Comparison of ENCODE assay signal across 24 cellular contexts in genomic region chr14:39350866-39351265, GRCh38.
"Had no signal": no experiment of that assay in that cellular context is flagged by ENCODE, and none has a peak within 500 bp of the region (broad histone marks: within the 10 kb centered on the region; RNA-seq: fewer than 3 reads in every experiment).

No MANE protein-coding gene starts in this region.

- FAIRE-seq: urothelium cell line had no signal

- ATAC-seq: heart right ventricle; left cardiac atrium; left lung; mucosa of descending colon; psoas muscle; right cardiac atrium; stimulated activated naive B cell treated with anti-CD40 and anti-IgM and Interleukin-4, amounts not matched to agents 10 μg/mL and 1 μg/mL and 100 μg/mL, for 72 hours had no signal

- DNase-seq: dermis blood vessel endothelial cell; effector memory CD4-positive, alpha-beta T cell; erythroblast; esophagus squamous epithelium; foreskin melanocyte; glutamatergic neuron; heart right ventricle; hippocampal formation; left cardiac atrium; left lung; mesenchymal stem cell; mucosa of descending colon; naive B cell; nephron progenitor cell; nucleus accumbens; psoas muscle; right cardiac atrium; stimulated activated CD4-positive, alpha-beta T cell treated with anti-CD3 and anti-CD28 coated beads, Interleukin-15, amount 100 ng/mL, for 24 hours; stimulated activated CD4-positive, alpha-beta T cell treated with anti-CD3 and anti-CD28 coated beads, Interleukin-2, amount 100 ng/mL, for 48 hours; stimulated activated naive B cell treated with anti-CD40 and anti-IgM and Interleukin-4, amounts not matched to agents 10 μg/mL and 1 μg/mL and 100 μg/mL, for 72 hours; upper lobe of left lung had no signal

- H3K4me1 Mint-ChIP-seq: mesothelial cell of epicardium, naive B cell, nephron progenitor cell had no signal

- H3K27me3 Mint-ChIP-seq: naive B cell; stimulated activated naive B cell treated with anti-CD40 and anti-IgM and Interleukin-4, amounts not matched to agents 10 μg/mL and 1 μg/mL and 100 μg/mL, for 72 hours; stimulated activated naive CD8-positive, alpha-beta T cell treated with anti-CD3 and anti-CD28 coated beads, Interleukin-15, Interleukin-2, amounts not matched to agents 100 ng/mL and 50 ng/mL, for 24 hours had no signal

- H3K4me3 Mint-ChIP-seq: mesothelial cell of epicardium; naive B cell; nephron progenitor cell; stimulated activated naive B cell treated with anti-CD40 and anti-IgM and Interleukin-4, amounts not matched to agents 10 μg/mL and 1 μg/mL and 100 μg/mL, for 72 hours; stimulated activated naive CD8-positive, alpha-beta T cell treated with anti-CD3 and anti-CD28 coated beads, Interleukin-15, Interleukin-2, amounts not matched to agents 100 ng/mL and 50 ng/mL, for 24 hours had no signal

- H3K27ac Mint-ChIP-seq: mesothelial cell of epicardium; nephron progenitor cell; stimulated activated naive B cell treated with anti-CD40 and anti-IgM and Interleukin-4, amounts not matched to agents 10 μg/mL and 1 μg/mL and 100 μg/mL, for 72 hours; stimulated activated naive CD8-positive, alpha-beta T cell treated with anti-CD3 and anti-CD28 coated beads, Interleukin-15, Interleukin-2, amounts not matched to agents 100 ng/mL and 50 ng/mL, for 24 hours had no signal
